1 cellular context compared by ENCODE assay signal in the genomic region with DNA sequence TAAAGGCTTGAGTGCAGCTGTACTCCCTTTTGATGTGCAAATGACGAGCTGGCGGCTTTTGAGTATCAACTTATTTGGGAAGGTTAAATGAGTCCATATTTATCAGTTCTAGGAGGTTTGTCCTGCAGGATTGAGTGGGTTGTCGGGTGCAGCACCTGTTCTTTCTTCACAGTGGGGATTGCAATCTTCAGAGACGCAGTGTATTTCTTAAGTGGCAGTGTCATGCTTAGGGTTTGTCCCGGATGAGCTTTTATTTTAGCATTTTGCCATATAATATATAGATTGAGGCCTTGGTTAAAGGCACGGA.
TF ChIP-seq lines count a peak whose summit lies in the region.

No MANE protein-coding gene starts in this region.

TF ChIP-seq in SK-N-SH, 30 proteins besides CTCF, POLR2A, EP300 and RAD21 (continued from another document):
- TF ChIP-seq, protein P1, sequence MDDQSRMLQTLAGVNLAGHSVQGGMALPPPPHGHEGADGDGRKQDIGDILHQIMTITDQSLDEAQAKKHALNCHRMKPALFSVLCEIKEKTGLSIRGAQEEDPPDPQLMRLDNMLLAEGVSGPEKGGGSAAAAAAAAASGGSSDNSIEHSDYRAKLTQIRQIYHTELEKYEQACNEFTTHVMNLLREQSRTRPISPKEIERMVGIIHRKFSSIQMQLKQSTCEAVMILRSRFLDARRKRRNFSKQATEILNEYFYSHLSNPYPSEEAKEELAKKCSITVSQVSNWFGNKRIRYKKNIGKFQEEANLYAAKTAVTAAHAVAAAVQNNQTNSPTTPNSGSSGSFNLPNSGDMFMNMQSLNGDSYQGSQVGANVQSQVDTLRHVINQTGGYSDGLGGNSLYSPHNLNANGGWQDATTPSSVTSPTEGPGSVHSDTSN (IDR thresholded peaks at IDR 0.05): no peak
- TF ChIP-seq NRF1 (IDR thresholded peaks at IDR 0.05; ENCODE audit: low read depth, low read length) (no peak), EZH2phosphoT487 (IDR thresholded peaks at IDR 0.05; ENCODE audit: borderline replicate concordance, low read depth) (no peak), POLR2AphosphoS5 (IDR thresholded peaks at IDR 0.05; ENCODE audit: low read depth, low read length) (no peak), GABPA (IDR thresholded peaks at IDR 0.05; ENCODE audit: low read depth) (no peak)
- TF ChIP-seq, protein P2, sequence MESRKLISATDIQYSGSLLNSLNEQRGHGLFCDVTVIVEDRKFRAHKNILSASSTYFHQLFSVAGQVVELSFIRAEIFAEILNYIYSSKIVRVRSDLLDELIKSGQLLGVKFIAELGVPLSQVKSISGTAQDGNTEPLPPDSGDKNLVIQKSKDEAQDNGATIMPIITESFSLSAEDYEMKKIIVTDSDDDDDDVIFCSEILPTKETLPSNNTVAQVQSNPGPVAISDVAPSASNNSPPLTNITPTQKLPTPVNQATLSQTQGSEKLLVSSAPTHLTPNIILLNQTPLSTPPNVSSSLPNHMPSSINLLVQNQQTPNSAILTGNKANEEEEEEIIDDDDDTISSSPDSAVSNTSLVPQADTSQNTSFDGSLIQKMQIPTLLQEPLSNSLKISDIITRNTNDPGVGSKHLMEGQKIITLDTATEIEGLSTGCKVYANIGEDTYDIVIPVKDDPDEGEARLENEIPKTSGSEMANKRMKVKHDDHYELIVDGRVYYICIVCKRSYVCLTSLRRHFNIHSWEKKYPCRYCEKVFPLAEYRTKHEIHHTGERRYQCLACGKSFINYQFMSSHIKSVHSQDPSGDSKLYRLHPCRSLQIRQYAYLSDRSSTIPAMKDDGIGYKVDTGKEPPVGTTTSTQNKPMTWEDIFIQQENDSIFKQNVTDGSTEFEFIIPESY (IDR thresholded peaks at IDR 0.05; ENCODE audit: borderline replicate concordance, low read depth): no peak
